In genomic region chr16:75764154-75764768, GRCh38 we compare ENCODE assay signal across 8 cellular contexts. TPM values are rescaled to one million over a fixed set of nuclear protein-coding genes. Genes with fewer than 3 reads are reported as not detected.
DNase-seq lines count a peak whose midpoint lies in the region; ATAC-seq and TF ChIP-seq lines count a peak whose summit lies in the region.

No MANE protein-coding gene starts in this region.

- H3K27ac ChIP-seq in DND-41 (ENCODE audit: low read length) = no peak overlapping the region

- H3K36me3 ChIP-seq in DND-41 (ENCODE audit: insufficient read depth, low read length) (no peaks in the 10 kb centered on the region), NT2/D1 (ENCODE audit: insufficient read depth, insufficient read length, low read length) (no peaks in the 10 kb centered on the region)

- H3K9ac ChIP-seq in DND-41 (ENCODE audit: low read depth, low read length) (no peak overlapping the region), NT2/D1 (ENCODE audit: insufficient read length, low read depth) (no peak overlapping the region)

- H3K36me3 Mint-ChIP-seq in nephron progenitor cell (ENCODE audit: low read depth) (no peaks in the 10 kb centered on the region), type B pancreatic cell (no peaks in the 10 kb centered on the region)

- H3K27me3 ChIP-seq in DND-41 (ENCODE audit: insufficient read depth, low read length, poor library complexity) (no peaks in the 10 kb centered on the region), NT2/D1 (ENCODE audit: insufficient read depth, insufficient read length) (no peaks in the 10 kb centered on the region)

- H3K4me1 Mint-ChIP-seq in nephron progenitor cell = peaks cover 8% of the 10 kb centered on the region
- H3K4me1 Mint-ChIP-seq in type B pancreatic cell (ENCODE audit: unreplicated experiment) = peaks cover 6% of the 10 kb centered on the region

- H3K4me3 Mint-ChIP-seq in nephron progenitor cell (no peak overlapping the region), type B pancreatic cell (no peak overlapping the region)

- H3K27me3 Mint-ChIP-seq in nephron progenitor cell (ENCODE audit: low read depth, poor library complexity) (peaks cover 7% of the 10 kb centered on the region), type B pancreatic cell (peaks cover 10% of the 10 kb centered on the region)

- H3K4me2 ChIP-seq in DND-41 (ENCODE audit: insufficient read depth, low read length) = no peak overlapping the region

- peak overlapping the region; percentile 56; the same call in 1 of the 2 replicates for H2AFZ ChIP-seq in DND-41 (ENCODE audit: low read depth, low read length)

- H3K9me3 Mint-ChIP-seq in nephron progenitor cell (peaks cover 5% of the 10 kb centered on the region), type B pancreatic cell (no peaks in the 10 kb centered on the region)

- H3K27ac Mint-ChIP-seq in nephron progenitor cell (no peak overlapping the region), type B pancreatic cell (no peak overlapping the region)

- H3K4me3 ChIP-seq in DND-41 (ENCODE audit: low read depth in 1 of 2, low read length in 2 of 2) (no peak overlapping the region), NT2/D1 (ENCODE audit: insufficient read length, low read depth) (no peak overlapping the region)

- H4K20me1 ChIP-seq in DND-41 (ENCODE audit: insufficient read depth, low read length) = no peaks in the 10 kb centered on the region

- peak; percentile 64 for DNase-seq in DND-41
- DNase-seq in HS-27A (ENCODE audit: low read depth) = peak; percentile 11
- DNase-seq in NT2/D1 (ENCODE audit: low read depth, low spot score) = peak; percentile 67
- peak; percentile 29 for DNase-seq in activated T-cell treated with anti-CD3 and anti-CD28 coated beads for 4 hours
- DNase-seq in fibroblast of gingiva (ENCODE audit: low read depth) = peak; percentile 59
- DNase-seq in nephron progenitor cell = peak; percentile 43
- no peak for DNase-seq in type B pancreatic cell (ENCODE audit: extremely low spot score, unreplicated experiment)

- H3K4me1 ChIP-seq in DND-41 (ENCODE audit: insufficient read depth, low read length) (no peaks in the 10 kb centered on the region), NT2/D1 (ENCODE audit: insufficient read depth, insufficient read length) (no peaks in the 10 kb centered on the region)

- H3K79me2 ChIP-seq in DND-41 (ENCODE audit: insufficient read depth, low read length) = no peaks in the 10 kb centered on the region

- no peaks in the 10 kb centered on the region for H3K9me3 ChIP-seq in DND-41 (ENCODE audit: insufficient read depth, low read length, severe bottlenecking)
- no peaks in the 10 kb centered on the region for H3K9me3 ChIP-seq in NT2/D1 (ENCODE audit: insufficient read depth, low read length)

- ATAC-seq in DND-41 (ENCODE audit: insufficient read depth, low read depth) (peak; percentile 99), GM21447 (IDR thresholded peaks at IDR 0.05; ENCODE audit: unreplicated experiment) (peak; percentile 85)

- TF ChIP-seq CTCF in DND-41 (IDR thresholded peaks at IDR 0.05; ENCODE audit: borderline replicate concordance, extremely low read depth, low read length, poor library complexity, severe bottlenecking) = peak; percentile 85
- peak; percentile 80 for TF ChIP-seq CTCF in nephron progenitor cell (IDR thresholded peaks at IDR 0.05)
- TF ChIP-seq CTCF in type B pancreatic cell (conservative IDR thresholded peaks at IDR 0.05) = peak; percentile 85

RNA-seq across cellular contexts. Expression of gene CPHXL, which starts 38.0 kb away (rescaled TPM):
- total RNA-seq in type B pancreatic cell (ENCODE audit: low replicate concordance) = not detected in 2 replicates
